In the genomic region with DNA sequence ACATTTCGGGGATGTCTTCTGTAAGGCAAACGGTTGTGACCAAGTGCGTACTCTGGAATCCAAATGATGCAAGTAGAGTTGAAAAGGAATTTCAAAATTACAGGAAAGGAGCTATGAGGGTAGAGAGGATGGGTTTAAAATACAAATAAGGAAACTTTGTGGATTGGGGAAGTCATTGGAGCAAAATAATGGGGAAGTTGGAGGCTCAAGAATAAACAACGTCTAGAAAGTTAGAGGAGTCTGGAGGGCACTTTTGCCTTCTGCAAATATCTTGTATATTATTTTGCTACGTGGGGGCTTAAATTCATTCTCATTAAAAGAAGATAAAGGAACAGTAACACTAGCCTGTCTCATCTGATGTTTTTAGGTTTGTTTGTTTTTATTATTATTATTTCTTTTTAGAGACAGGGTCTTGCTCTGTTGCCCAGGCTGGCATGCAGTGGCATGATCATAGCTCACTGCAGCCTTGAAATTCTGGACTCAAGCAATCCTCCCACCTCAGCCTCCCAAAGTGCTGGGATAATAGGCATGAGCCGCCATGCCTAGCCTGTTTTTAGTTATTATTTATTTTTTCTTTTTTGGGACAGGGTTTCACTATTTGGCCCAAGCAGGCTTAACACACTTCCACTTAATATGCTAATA, we compare ENCODE assay signal across 9 cellular contexts. TPM values are rescaled to one million over a fixed set of nuclear protein-coding genes. Genes with fewer than 3 reads are reported as not detected.
A peak's percentile ranks its signal among the peaks of the same experiment; 100 is the strongest.
DNase-seq lines count a peak whose midpoint lies in the region; ATAC-seq and TF ChIP-seq lines count a peak whose summit lies in the region.
"Had no signal": no experiment of that assay in that cellular context is flagged by ENCODE, and none has a peak within 500 bp of the region (broad histone marks: within the 10 kb centered on the region; RNA-seq: fewer than 3 reads in every experiment).

No MANE protein-coding gene starts in this region.

- intact Hi-C loops in activated CD4-positive, alpha-beta T cell treated with anti-CD3 and anti-CD28 coated beads for 36 hours (cut with DNase I, micrococcal nuclease): loop anchor here (1.0 kb wide), 5 partner anchors 12 to 55 kb away; partner anchors contain the start of gene TNFAIP3 (in 2 of the 2)

- no peak for DNase-seq in activated CD4-positive, alpha-beta T cell treated with anti-CD3 and anti-CD28 coated beads for 36 hours
- DNase-seq in activated CD4-positive, alpha-beta T cell treated with anti-CD3 and anti-CD28 coated beads, Interleukin-2, amount 50 U/mL, for 4 hours: no peak
- no peak for DNase-seq in NCI-H128 (lab: John Stamatoyannopoulos, UW; ENCODE audit: unreplicated experiment)
- no peak for DNase-seq in GOT3 (lab: John Stamatoyannopoulos, UW)

- CTCF ChIA-PET in activated CD4-positive, alpha-beta T cell treated with anti-CD3 and anti-CD28 coated beads for 36 hours (lab: Charles Lee): interaction anchor here (0.7 to 5.3 kb wide), 11 partner anchors 11 to 164 kb away, joined by 3 to 69 read pairs (median 4); partner anchors contain the start of gene TNFAIP3

- H2AFZ ChIP-seq in OCI-LY3 (ENCODE audit: low read depth, low read length): no peak overlapping the region

- peak overlapping the region; percentile 60 for H3K4me3 ChIP-seq in OCI-LY3 (ENCODE audit: low read length)
- H3K4me3 ChIP-seq in endocrine pancreas (ENCODE audit: control insufficient read depth, insufficient read depth, low read length): peak overlapping the region; percentile 16
- H3K4me3 ChIP-seq: pancreas had no signal

- H3K36me3 Mint-ChIP-seq in activated CD4-positive, alpha-beta T cell treated with anti-CD3 and anti-CD28 coated beads for 36 hours (ENCODE audit: low read depth): peaks cover 3% of the 10 kb centered on the region
- H3K36me3 Mint-ChIP-seq in stimulated activated memory B cell treated with anti-CD40 and anti-IgM and Interleukin-4, amounts not matched to agents 10 μg/mL and 1 μg/mL and 100 μg/mL, for 72 hours: no peaks in the 10 kb centered on the region

- no peak for TF ChIP-seq CTCF in OCI-LY3 (IDR thresholded peaks at IDR 0.05; ENCODE audit: low read depth, low read length)

- H4K20me1 ChIP-seq in OCI-LY3 (ENCODE audit: insufficient read depth, low read length): no peaks in the 10 kb centered on the region

- H3K36me3 ChIP-seq in OCI-LY3 (replicated peaks; ENCODE audit: low read depth, low read length) (no peaks in the 10 kb centered on the region), endocrine pancreas (ENCODE audit: control insufficient read depth, insufficient read depth, low read length) (no peaks in the 10 kb centered on the region)
- H3K36me3 ChIP-seq: pancreas had no signal

- no peak for ATAC-seq in activated CD4-positive, alpha-beta T cell treated with anti-CD3 and anti-CD28 coated beads for 36 hours
- peak; percentile 12 for ATAC-seq in stimulated activated memory B cell treated with anti-CD40 and anti-IgM and Interleukin-4, amounts not matched to agents 10 μg/mL and 1 μg/mL and 100 μg/mL, for 72 hours
- no peak for ATAC-seq in HG03521 (IDR thresholded peaks at IDR 0.05; ENCODE audit: unreplicated experiment)

- H3K27me3 Mint-ChIP-seq in activated CD4-positive, alpha-beta T cell treated with anti-CD3 and anti-CD28 coated beads for 36 hours: no peaks in the 10 kb centered on the region
- H3K27me3 Mint-ChIP-seq in stimulated activated memory B cell treated with anti-CD40 and anti-IgM and Interleukin-4, amounts not matched to agents 10 μg/mL and 1 μg/mL and 100 μg/mL, for 72 hours: no peaks in the 10 kb centered on the region

- H3K4me1 ChIP-seq in OCI-LY3 (ENCODE audit: low read length): peaks cover 48% of the 10 kb centered on the region
- H3K4me1 ChIP-seq in endocrine pancreas (ENCODE audit: control insufficient read depth, insufficient read depth, low read length): no peaks in the 10 kb centered on the region

- H3K27ac ChIP-seq in OCI-LY3 (ENCODE audit: low read length): peak overlapping the region; percentile 90

- peak overlapping the region; percentile 83 for H3K27ac Mint-ChIP-seq in activated CD4-positive, alpha-beta T cell treated with anti-CD3 and anti-CD28 coated beads for 36 hours
- peak overlapping the region; percentile 89 for H3K27ac Mint-ChIP-seq in stimulated activated memory B cell treated with anti-CD40 and anti-IgM and Interleukin-4, amounts not matched to agents 10 μg/mL and 1 μg/mL and 100 μg/mL, for 72 hours

- peak overlapping the region; percentile 55 for H3K4me3 Mint-ChIP-seq in activated CD4-positive, alpha-beta T cell treated with anti-CD3 and anti-CD28 coated beads for 36 hours
- H3K4me3 Mint-ChIP-seq in stimulated activated memory B cell treated with anti-CD40 and anti-IgM and Interleukin-4, amounts not matched to agents 10 μg/mL and 1 μg/mL and 100 μg/mL, for 72 hours: peak overlapping the region; percentile 56

- peak overlapping the region; percentile 75 for H3K9ac ChIP-seq in OCI-LY3 (ENCODE audit: low read length)
- no peak overlapping the region for H3K9ac ChIP-seq in endocrine pancreas (ENCODE audit: control insufficient read depth, insufficient read depth, low read length)

- H3K27me3 ChIP-seq in OCI-LY3 (ENCODE audit: low read depth, low read length): no peaks in the 10 kb centered on the region
- no peaks in the 10 kb centered on the region for H3K27me3 ChIP-seq in endocrine pancreas (ENCODE audit: control insufficient read depth, insufficient read depth, low read length)
- H3K27me3 ChIP-seq: pancreas had no signal

- no peaks in the 10 kb centered on the region for H3K79me2 ChIP-seq in OCI-LY3 (ENCODE audit: low read length)

- peak overlapping the region; percentile 79 for H3K4me2 ChIP-seq in OCI-LY3 (ENCODE audit: low read length)

- POLR2A ChIA-PET in activated CD4-positive, alpha-beta T cell treated with anti-CD3 and anti-CD28 coated beads for 36 hours (lab: Charles Lee): interaction anchor here (0.9 to 1.3 kb wide), 3 partner anchors 9 to 14 kb away, joined by 3 to 7 read pairs (median 3); no protein-coding TSS in a partner anchor

- H3K4me1 Mint-ChIP-seq in activated CD4-positive, alpha-beta T cell treated with anti-CD3 and anti-CD28 coated beads for 36 hours: peaks cover 84% of the 10 kb centered on the region
- peaks cover 41% of the 10 kb centered on the region for H3K4me1 Mint-ChIP-seq in stimulated activated memory B cell treated with anti-CD40 and anti-IgM and Interleukin-4, amounts not matched to agents 10 μg/mL and 1 μg/mL and 100 μg/mL, for 72 hours

- H3K9me3 Mint-ChIP-seq in activated CD4-positive, alpha-beta T cell treated with anti-CD3 and anti-CD28 coated beads for 36 hours (ENCODE audit: low read depth): no peaks in the 10 kb centered on the region
- peaks cover 3% of the 10 kb centered on the region for H3K9me3 Mint-ChIP-seq in stimulated activated memory B cell treated with anti-CD40 and anti-IgM and Interleukin-4, amounts not matched to agents 10 μg/mL and 1 μg/mL and 100 μg/mL, for 72 hours

- no peaks in the 10 kb centered on the region for H3K9me3 ChIP-seq in OCI-LY3 (ENCODE audit: insufficient read depth, low read length)
- H3K9me3 ChIP-seq in endocrine pancreas (ENCODE audit: control insufficient read depth, low read length): no peaks in the 10 kb centered on the region
- H3K9me3 ChIP-seq: pancreas had no signal

RNA-seq across cellular contexts. Expression of gene TNFAIP3, which starts 55.0 kb away (rescaled TPM):
- total RNA-seq in activated CD4-positive, alpha-beta T cell treated with anti-CD3 and anti-CD28 coated beads for 36 hours: 100 to 1,000 TPM; 284 to 371 TPM
